Comparison of ENCODE assay signal across 14 cellular contexts in the genomic region with DNA sequence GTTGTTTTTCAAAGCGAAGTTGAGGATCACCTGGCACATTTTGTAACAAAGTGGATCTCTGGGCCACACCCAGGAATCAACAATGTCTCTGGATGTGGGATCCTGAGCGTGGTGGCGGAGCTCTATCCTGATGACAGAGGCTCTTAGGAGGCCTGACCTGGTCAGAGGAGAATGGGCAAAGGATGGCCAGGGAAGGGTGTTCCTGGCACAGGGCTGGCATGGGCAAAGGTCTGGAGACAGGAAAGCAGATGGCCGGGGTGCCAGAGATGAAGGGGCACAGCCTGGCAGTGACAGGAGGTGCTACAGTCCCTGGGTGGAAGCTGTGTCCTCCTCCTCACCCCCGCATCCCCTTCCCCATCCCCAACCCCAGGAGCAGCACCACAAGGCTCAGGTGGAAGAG. TPM values are rescaled to one million over a fixed set of nuclear protein-coding genes. Genes with fewer than 3 reads are reported as not detected.
A peak's percentile ranks its signal among the peaks of the same experiment; 100 is the strongest.
DNase-seq lines count a peak whose midpoint lies in the region; ATAC-seq and TF ChIP-seq lines count a peak whose summit lies in the region.
"Had no signal": no experiment of that assay in that cellular context is flagged by ENCODE, and none has a peak within 500 bp of the region (broad histone marks: within the 10 kb centered on the region; RNA-seq: fewer than 3 reads in every experiment).

No MANE protein-coding gene starts in this region.

- no peak overlapping the region for H3K4me3 ChIP-seq in right lobe of liver
- H3K4me3 ChIP-seq: K562 had no signal

- TF ChIP-seq POLR2A in right lobe of liver (IDR thresholded peaks at IDR 0.05), result no peak

- no peaks in the 10 kb centered on the region for H3K9me3 Mint-ChIP-seq in central memory CD8-positive, alpha-beta T cell

- peaks cover 0 to 82% (median 18%) of the 10 kb centered on the region in 4 donors for H3K36me3 ChIP-seq in right lobe of liver

- H3K36me3 Mint-ChIP-seq in central memory CD8-positive, alpha-beta T cell (ENCODE audit: insufficient read depth), result peaks cover 7% of the 10 kb centered on the region

- peak overlapping the region; percentile 61 for H3K27ac Mint-ChIP-seq in central memory CD8-positive, alpha-beta T cell (ENCODE audit: low read depth)

- peaks cover 0 to 10% (median 0%) of the 10 kb centered on the region in 4 donors for H3K4me1 ChIP-seq in right lobe of liver

- peak overlapping the region; percentile 42 for H3K27ac ChIP-seq in RWPE1
- no peak overlapping the region for H3K27ac ChIP-seq in right lobe of liver
- peak overlapping the region; percentile 74 for H3K27ac ChIP-seq in temporal lobe (ENCODE audit: low read depth, low read length)
- H3K27ac ChIP-seq: C4-2B had no signal

- H3K4me1 Mint-ChIP-seq in central memory CD8-positive, alpha-beta T cell, result no peaks in the 10 kb centered on the region

- ATAC-seq in central memory CD8-positive, alpha-beta T cell (replicated peaks; ENCODE audit: extremely low read depth, poor library complexity, severe bottlenecking), result no peak
- ATAC-seq in right lobe of liver, result peak; percentile 33 to 66 (median 56)
- ATAC-seq in GM21526 (IDR thresholded peaks at IDR 0.05; ENCODE audit: low FRiP score, unreplicated experiment), result no peak
- ATAC-seq in GM19455 (IDR thresholded peaks at IDR 0.05; ENCODE audit: unreplicated experiment), result no peak
- ATAC-seq: K562, PC-3 had no signal

- CTCF ChIA-PET in RWPE1 (lab: Yijun Ruan, JAX), result interaction anchor here (0.6 to 0.8 kb wide), 2 partner anchors 43 to 122 kb away, joined by 4 read pairs; no protein-coding TSS in a partner anchor

- intact Hi-C loops in right lobe of liver (cut with DNase I) (loop anchor here (10.0 kb wide), 2 partner anchors 45 to 125 kb away; no protein-coding TSS in a partner anchor), posterior cingulate gyrus (cut with DNase I) (loop anchor here (10.0 kb wide), 1 partner anchor 125 kb away; no protein-coding TSS in a partner anchor)

- H3K27me3 Mint-ChIP-seq in central memory CD8-positive, alpha-beta T cell, result no peaks in the 10 kb centered on the region

- H3K4me3 Mint-ChIP-seq in central memory CD8-positive, alpha-beta T cell, result no peak overlapping the region

- no peaks in the 10 kb centered on the region for H3K27me3 ChIP-seq in right lobe of liver

- no peaks in the 10 kb centered on the region for H3K9me3 ChIP-seq in right lobe of liver

- WGBS in right lobe of liver (ENCODE audit: insufficient coverage, low coverage, low lambda C conversion rate, missing lambda C conversion rate), result 55% methylated on average over 4 of the region's 5 CpGs

- POLR2A ChIA-PET in RWPE1 (lab: Yijun Ruan, JAX; ENCODE audit: low non-redundant PET), result no interaction called here

- DNase-seq in RWPE1 (ENCODE audit: low spot score) (no peak), right lobe of liver (peak in 1 of 3 donors; percentile 59), posterior cingulate gyrus (no peak)
- DNase-seq in central memory CD8-positive, alpha-beta T cell (ENCODE audit: low spot score in 2 of 2), result no peak
- DNase-seq: NCI-H146, NCI-H2081, NCI-H510A treated with DMSO at 0.1 percent for 48 hours, NCI-H82, PC-3 had no signal

- no peak for TF ChIP-seq CTCF in RWPE1 (conservative IDR thresholded peaks at IDR 0.05; ENCODE audit: low read depth)
- TF ChIP-seq CTCF in right lobe of liver (IDR thresholded peaks at IDR 0.05), result no peak

RNA-seq across cellular contexts. Expression of gene MFN2, which starts 20.0 kb away (rescaled TPM):
- total RNA-seq in right lobe of liver (10 to 100 TPM; 46.2 to 64.0 (median 61.7) TPM), temporal lobe (39.8 TPM)

RNA-seq across cellular contexts. Expression of gene PLOD1, which starts 25.8 kb away (rescaled TPM):
- 100 to 1,000 TPM in 2 of 6 experiments, 10 to 100 TPM in 4; 70.2 to 119 (median 93.8) TPM for total RNA-seq in right lobe of liver
- 18.7 TPM for total RNA-seq in temporal lobe

RNA-seq across cellular contexts. Expression of gene KIAA2013, which starts 34.0 kb away (rescaled TPM):
- 10 to 100 TPM; 33.5 to 75.1 (median 43.0) TPM for total RNA-seq in right lobe of liver
- total RNA-seq in temporal lobe, result 12.8 TPM

RNA-seq across cellular contexts. Expression of gene MIIP, which starts 59.0 kb away (rescaled TPM):
- total RNA-seq in right lobe of liver (10 to 100 TPM in 5 of 6 experiments, 1 to 10 TPM in 1; 7.6 to 19.7 (median 12.1) TPM), temporal lobe (23.8 TPM)

Comparison
In these comparisons a context has a peak if more than half of its experiments do, and no peak if none do; other contexts are left out.
1. H3K27ac ChIP-seq: peak in RWPE1 (single experiment) and temporal lobe (single experiment); none in right lobe of liver (0 of 3).
2. ATAC-seq: peak in right lobe of liver (4 of 4); none in central memory CD8-positive, alpha-beta T cell (single experiment), GM21526 (single experiment) and GM19455 (single experiment).